Comparison of ENCODE assay signal across 30 cellular contexts in the genomic region with DNA sequence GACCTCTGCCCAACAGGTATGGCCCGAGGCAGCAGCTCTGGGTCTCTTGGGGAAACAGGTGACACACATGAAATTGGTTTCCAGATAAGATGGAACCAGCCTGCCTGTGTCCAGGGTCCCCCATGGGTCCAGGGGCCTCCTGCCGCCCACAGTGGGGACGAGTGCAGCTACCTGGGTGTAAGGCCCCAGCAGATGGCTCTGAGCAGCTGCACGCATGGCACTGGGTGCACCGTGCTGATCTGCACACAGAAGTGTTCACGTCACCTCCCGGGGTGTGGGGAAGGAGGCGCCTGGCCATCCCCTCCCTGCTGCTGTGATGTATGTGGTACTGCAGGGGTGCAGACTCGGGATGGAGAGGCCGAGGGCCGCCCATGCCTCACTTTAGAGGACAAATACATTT.
"Had no signal": no experiment of that assay in that cellular context is flagged by ENCODE, and none has a peak within 500 bp of the region (broad histone marks: within the 10 kb centered on the region; RNA-seq: fewer than 3 reads in every experiment).

No MANE protein-coding gene starts in this region.

- H3K27me3 Mint-ChIP-seq: activated CD4-positive, alpha-beta memory T cell treated with anti-CD3 and anti-CD28 coated beads, Interleukin-2, amount 10 ng/mL, durations not matched to agents 7 days and 5 days; activated CD4-positive, alpha-beta T cell treated with anti-CD3 and anti-CD28 coated beads for 36 hours; activated naive CD8-positive, alpha-beta T cell treated with anti-CD3 and anti-CD28 coated beads for 36 hours; activated T-helper 17 cell treated with anti-CD3 and anti-CD28 coated beads, Interleukin-2, amount 50 U/mL, for 72 hours had no signal

- H3K4me3 ChIP-seq: PC-9, SJSA1 had no signal

- H3K9me3 Mint-ChIP-seq: activated naive CD8-positive, alpha-beta T cell treated with anti-CD3 and anti-CD28 coated beads for 36 hours; activated T-cell treated with anti-CD3 and anti-CD28 coated beads, Interleukin-2, amount 50 U/mL, for 72 hours; activated T-helper 17 cell treated with anti-CD3 and anti-CD28 coated beads, Interleukin-2, amount 50 U/mL, for 72 hours; T-helper 1 cell treated with Interleukin-12 subunit alpha and Interleukin-12 subunit beta and Interleukin-4 antibody, amounts not matched to agents 30 μg/mL and 1 μg/mL, for 36 hours; T-helper 2 cell treated with Interferon-gamma antibody and Interleukin-4, amounts not matched to agents 5 μg/mL and 100 μg/mL, for 36 hours had no signal

- H3K27me3 ChIP-seq: brain microvascular endothelial cell, SJSA1 had no signal

- ATAC-seq: activated CD4-positive, alpha-beta T cell treated with anti-CD3 and anti-CD28 coated beads for 36 hours; activated T-cell treated with anti-CD3 and anti-CD28 coated beads, Interleukin-2, amount 50 U/mL, for 72 hours; activated T-helper 17 cell treated with anti-CD3 and anti-CD28 coated beads, Interleukin-2, amount 50 U/mL, for 72 hours had no signal

- H3K27ac ChIP-seq: brain microvascular endothelial cell, KMS-11, PC-9, SJSA1 had no signal

- H3K9me3 ChIP-seq: SJSA1, SK-N-SH had no signal

- DNase-seq: activated CD4-positive, alpha-beta memory T cell treated with anti-CD3 and anti-CD28 coated beads, Interleukin-2, amount 10 ng/mL, durations not matched to agents 7 days and 5 days; activated CD4-positive, alpha-beta T cell treated with anti-CD3 and anti-CD28 coated beads for 36 hours; activated effector memory CD4-positive, alpha-beta T cell treated with anti-CD3 and anti-CD28 coated beads, Interleukin-2, amount 50 U/mL, for 16 hours; activated naive CD4-positive, alpha-beta T cell; activated naive CD4-positive, alpha-beta T cell treated with anti-CD3 and anti-CD28 coated beads, Interleukin-2, amount 50 U/mL, for 16 hours; activated naive CD8-positive, alpha-beta T cell treated with anti-CD3 and anti-CD28 coated beads for 36 hours; activated T-cell treated with anti-CD3 and anti-CD28 coated beads, Interleukin-2, amount 50 U/mL, for 1 hour; activated T-cell treated with anti-CD3 and anti-CD28 coated beads, Interleukin-2, amount 50 U/mL, for 72 hours; amniotic stem cell; brain microvascular endothelial cell; central memory CD4-positive, alpha-beta T cell; MM.1S; MV-4-11; NCI-H1092; NCI-H1436 treated with DMSO at 0.1 percent for 48 hours; NCI-H187; NCI-H2029 treated with DMSO at 0.1 percent for 48 hours; NCI-H2107; NCI-H226; NCI-H446 treated with DMSO at 0.1 percent for 48 hours; NCI-H524; NK-92 treated with Interleukin-12 subunit alpha and Interleukin-12 subunit beta, amount 100 ng/mL, for 24 hours; PC-9; SHP77 treated with DMSO at 0.1 percent for 48 hours; SK-N-SH had no signal

- H3K4me3 Mint-ChIP-seq: activated CD4-positive, alpha-beta memory T cell treated with anti-CD3 and anti-CD28 coated beads, Interleukin-2, amount 10 ng/mL, durations not matched to agents 7 days and 5 days; activated CD4-positive, alpha-beta T cell treated with anti-CD3 and anti-CD28 coated beads for 36 hours; activated naive CD8-positive, alpha-beta T cell treated with anti-CD3 and anti-CD28 coated beads for 36 hours; activated T-cell treated with anti-CD3 and anti-CD28 coated beads, Interleukin-2, amount 50 U/mL, for 72 hours; activated T-helper 17 cell treated with anti-CD3 and anti-CD28 coated beads, Interleukin-2, amount 50 U/mL, for 72 hours; T-helper 1 cell treated with Interleukin-12 subunit alpha and Interleukin-12 subunit beta and Interleukin-4 antibody, amounts not matched to agents 30 μg/mL and 1 μg/mL, for 36 hours; T-helper 2 cell treated with Interferon-gamma antibody and Interleukin-4, amounts not matched to agents 5 μg/mL and 100 μg/mL, for 36 hours had no signal

- H3K27ac Mint-ChIP-seq: activated CD4-positive, alpha-beta memory T cell treated with anti-CD3 and anti-CD28 coated beads, Interleukin-2, amount 10 ng/mL, durations not matched to agents 7 days and 5 days; activated CD4-positive, alpha-beta T cell treated with anti-CD3 and anti-CD28 coated beads for 36 hours; activated naive CD8-positive, alpha-beta T cell treated with anti-CD3 and anti-CD28 coated beads for 36 hours; activated T-cell treated with anti-CD3 and anti-CD28 coated beads, Interleukin-2, amount 50 U/mL, for 72 hours; activated T-helper 17 cell treated with anti-CD3 and anti-CD28 coated beads, Interleukin-2, amount 50 U/mL, for 72 hours; T-helper 1 cell treated with Interleukin-12 subunit alpha and Interleukin-12 subunit beta and Interleukin-4 antibody, amounts not matched to agents 30 μg/mL and 1 μg/mL, for 36 hours; T-helper 2 cell treated with Interferon-gamma antibody and Interleukin-4, amounts not matched to agents 5 μg/mL and 100 μg/mL, for 36 hours had no signal

- H3K4me1 ChIP-seq: SJSA1 had no signal

- H3K4me1 Mint-ChIP-seq: activated T-helper 17 cell treated with anti-CD3 and anti-CD28 coated beads, Interleukin-2, amount 50 U/mL, for 72 hours had no signal
